ENCODE assay signal across 8 cellular contexts in genomic region chr16:84818133-84818532, GRCh38.
"Had no signal": no experiment of that assay in that cellular context is flagged by ENCODE, and none has a peak within 500 bp of the region (broad histone marks: within the 10 kb centered on the region; RNA-seq: fewer than 3 reads in every experiment).

No MANE protein-coding gene starts in this region.

- ATAC-seq: GM12878 had no signal

- DNase-seq: GDM1, GF-D8 had no signal

- FAIRE-seq: G401.6, GM12878, GM12891, GM12892, GM18507, GM19239 had no signal

- H3K4me3 ChIP-seq: GM12878 had no signal
